ENCODE assay signal across 8 cellular contexts in genomic region chr14:77616454-77617229, GRCh38. TPM values are rescaled to one million over a fixed set of nuclear protein-coding genes. Genes with fewer than 3 reads are reported as not detected.
DNase-seq lines count a peak whose midpoint lies in the region; TF ChIP-seq lines count a peak whose summit lies in the region.

TSS of gene SPTLC2 (minus strand) at chr14:77616637. CDS start at chr14:77616579, 58 bp downstream.

- H3K9me3 ChIP-seq in neuron (ENCODE audit: low read length) = no peaks in the 10 kb centered on the region
- no peaks in the 10 kb centered on the region for H3K9me3 ChIP-seq in subcutaneous abdominal adipose tissue (ENCODE audit: control insufficient read depth in 5 of 5, low read length in 5 of 5)

- H3K27ac ChIP-seq in subcutaneous abdominal adipose tissue (ENCODE audit: low read depth, low read length) = peak within 1 kb of the TSS; percentile 74

- H3K27me3 ChIP-seq in neuron (ENCODE audit: insufficient read depth, low read length) = no peaks in the 10 kb centered on the region
- no peaks in the 10 kb centered on the region for H3K27me3 ChIP-seq in subcutaneous abdominal adipose tissue (ENCODE audit: control insufficient read depth in 5 of 5, insufficient read depth in 4 of 5, low read length in 5 of 5)

- H3K9ac ChIP-seq in subcutaneous abdominal adipose tissue (ENCODE audit: low read length in 5 of 5) = peak within 1 kb of the TSS; percentile 79 to 85 (median 84)

- TF ChIP-seq CTCF in HFF-Myc (IDR thresholded peaks at IDR 0.05; ENCODE audit: low read depth, low read length, missing control alignments) = no peak

- H3K36me3 ChIP-seq in neuron (ENCODE audit: insufficient read depth, low read length) (no peaks in the 10 kb centered on the region), subcutaneous abdominal adipose tissue (ENCODE audit: control insufficient read depth in 5 of 5, insufficient read depth in 5 of 5, low read length in 5 of 5) (no peaks in the 10 kb centered on the region)

- in situ Hi-C loops in SK-MEL-5 (cut with HindIII; ENCODE audit: low pct_unique_long_range_greater_than_20kb, low sequenced_read_pairs) = no loop called here

- peak within 1 kb of the TSS; percentile 66 for H2AFZ ChIP-seq in neuron (ENCODE audit: low read depth, low read length)

- H3K4me3 ChIP-seq in HFF-Myc (replicated peaks; ENCODE audit: low read depth, low read length) = peak within 1 kb of the TSS; percentile 70
- H3K4me3 ChIP-seq in neuron (ENCODE audit: low read length) = peak within 1 kb of the TSS; percentile 86
- H3K4me3 ChIP-seq in subcutaneous abdominal adipose tissue (ENCODE audit: low read depth in 1 of 5, low read length in 5 of 5) = peak within 1 kb of the TSS; percentile 73 to 91 (median 81)

- peak; percentile 99 for DNase-seq in GM04504 (ENCODE audit: low read depth)
- peak; percentile 97 for DNase-seq in HFF-Myc (ENCODE audit: extremely low read depth, low read depth)
- peak; percentile 99 for DNase-seq in MV-4-11 (lab: John Stamatoyannopoulos, UW)
- peak; percentile 99 for DNase-seq in SK-MEL-5 (ENCODE audit: low read depth, low spot score)
- peak; percentile 98 for DNase-seq in activated naive CD4-positive, alpha-beta T cell treated with Interleukin-2 at 50 U/mL for 16 hours
- peak; percentile 99 for DNase-seq in foreskin melanocyte

- peaks cover 10% of the 10 kb centered on the region for H3K4me1 ChIP-seq in neuron (ENCODE audit: insufficient read depth, low read length)
- H3K4me1 ChIP-seq in subcutaneous abdominal adipose tissue (ENCODE audit: control insufficient read depth in 5 of 5, insufficient read depth in 5 of 5, low read length in 5 of 5) = peaks cover 4 to 26% (median 20%) of the 10 kb centered on the region in 5 donors

RNA-seq across cellular contexts. Expression of gene SPTLC2, which starts in this region (rescaled TPM):
- 16.1 and 16.6 TPM in 2 replicates for total RNA-seq in SK-MEL-5 (2014; rRNA removed; shearing (Covaris generic))
- polyA plus RNA-seq in SK-MEL-5 (2015; cell fraction: cytosol; rRNA removed) = 10.7 and 12.6 TPM in 2 replicates
- polyA plus RNA-seq in SK-MEL-5 (2015; cell fraction: nucleus; rRNA removed) = 3.1 and 5.3 TPM in 2 replicates

Comparison
In these comparisons a context has a peak if more than half of its experiments do, and no peak if none do; other contexts are left out.
1. Peak in every context shown above with its lines: DNase-seq, H3K4me3 ChIP-seq and H3K27ac ChIP-seq.